In genomic region chr9:130445268-130445983, GRCh38 we compare ENCODE assay signal across 8 cellular contexts. TPM values are rescaled to one million over a fixed set of nuclear protein-coding genes. Genes with fewer than 3 reads are reported as not detected.
DNase-seq lines count a peak whose midpoint lies in the region; ATAC-seq and TF ChIP-seq lines count a peak whose summit lies in the region.

No MANE protein-coding gene starts in this region.

- H3K4me3 Mint-ChIP-seq in Caco-2 (ENCODE audit: unreplicated experiment), result peak overlapping the region; percentile 76
- peak overlapping the region in 8 of 10 donors; percentile 29 to 75 (median 57) for H3K4me3 Mint-ChIP-seq in naive thymus-derived CD8-positive, alpha-beta T cell

- H3K27me3 Mint-ChIP-seq in Caco-2 (ENCODE audit: insufficient read depth, unreplicated experiment), result no peaks in the 10 kb centered on the region
- peaks cover 8 to 64% (median 36%) of the 10 kb centered on the region in 5 donors for H3K27me3 Mint-ChIP-seq in naive thymus-derived CD8-positive, alpha-beta T cell

- BruUV-seq in Caco-2 (replicated peaks; lab: Mats Ljungman, UMichigan), result TSS peak; percentile 40

- intact Hi-C loops in Caco-2 (cut with micrococcal nuclease; ENCODE audit: unreplicated experiment), result no loop called here

- no peaks in the 10 kb centered on the region for H3K27me3 ChIP-seq in Caco-2 (replicated peaks; ENCODE audit: control insufficient read depth, insufficient read depth, low read length)

- H3K27ac Mint-ChIP-seq in Caco-2 (ENCODE audit: unreplicated experiment), result peak overlapping the region; percentile 55
- no peak overlapping the region for H3K27ac Mint-ChIP-seq in naive thymus-derived CD8-positive, alpha-beta T cell

- TF ChIP-seq POLR2A in NB4 (IDR thresholded peaks at IDR 0.05; ENCODE audit: extremely low read depth, insufficient read length), result no peak

- POLR2A ChIA-PET in Caco-2 (lab: Charles Lee), result interaction anchor here (0.6 kb wide), 2 partner anchors 76 to 134 kb away, joined by 4 to 7 read pairs; partner anchors contain the start of gene FUBP3
- POLR2A ChIA-PET in naive thymus-derived CD8-positive, alpha-beta T cell (lab: Charles Lee), result interaction anchor here (0.5 kb wide), 1 partner anchor 8 kb away, joined by 4 read pairs; no protein-coding TSS in a partner anchor

- TF ChIP-seq CTCF in Caco-2 (IDR thresholded peaks at IDR 0.05; ENCODE audit: insufficient read depth in 1 of 2, low read depth in 1 of 2, low read length in 1 of 2, severe bottlenecking in 1 of 2, unreplicated experiment in 1 of 2) (peak in 1 of 2 experiments; percentile 30), NB4 (IDR thresholded peaks at IDR 0.05; ENCODE audit: low read depth, low read length) (no peak), epithelial cell of esophagus (IDR thresholded peaks at IDR 0.05; ENCODE audit: insufficient read depth, low read depth, low read length, missing control alignments) (no peak)

- CTCF ChIA-PET in Caco-2 (lab: Charles Lee), result interaction anchor here (0.6 to 1.4 kb wide), 2 partner anchors 15 to 69 kb away, joined by 3 to 7 read pairs; no protein-coding TSS in a partner anchor

- no peaks in the 10 kb centered on the region for H3K36me3 ChIP-seq in Caco-2 (ENCODE audit: control insufficient read depth, insufficient read depth, low read length)

- no peaks in the 10 kb centered on the region; the same call in none of the 2 replicates for H3K9me3 ChIP-seq in Caco-2

- H3K4me1 ChIP-seq in Caco-2, result peaks cover 37% of the 10 kb centered on the region

- H3K4me3 ChIP-seq in Caco-2 (ENCODE audit: low read depth, low read length), result peak overlapping the region; percentile 74
- peak overlapping the region; percentile 83 for H3K4me3 ChIP-seq in NB4 (ENCODE audit: low read depth, low read length)
- H3K4me3 ChIP-seq in epithelial cell of esophagus (ENCODE audit: low read length), result peak overlapping the region; percentile 55

- ATAC-seq in naive thymus-derived CD8-positive, alpha-beta T cell, result no peak
- ATAC-seq in HG02798 (IDR thresholded peaks at IDR 0.05; ENCODE audit: poor library complexity, unreplicated experiment), result no peak

- DNase-seq in Caco-2 (peak; percentile 65 to 66), NB4 (ENCODE audit: low read depth) (peak; percentile 90), epithelial cell of esophagus (ENCODE audit: low read depth) (peak; percentile 60), NCI-H1930 (lab: John Stamatoyannopoulos, UW) (no peak), epidermal melanocyte (ENCODE audit: insufficient read length, low spot score) (no peak)
- no peak for DNase-seq in naive thymus-derived CD8-positive, alpha-beta T cell
- DNase-seq in stimulated activated CD4-positive, alpha-beta T cell treated with anti-CD3 and anti-CD28 coated beads, Interleukin-1b, Interleukin-23, amount 100 ng/mL, for 48 hours, result no peak

- peaks cover 13% of the 10 kb centered on the region for H3K9me3 Mint-ChIP-seq in Caco-2 (ENCODE audit: unreplicated experiment)
- peaks cover 0 to 18% (median 12%) of the 10 kb centered on the region in 9 donors for H3K9me3 Mint-ChIP-seq in naive thymus-derived CD8-positive, alpha-beta T cell

- peaks cover 27% of the 10 kb centered on the region for H3K4me1 Mint-ChIP-seq in Caco-2 (ENCODE audit: low read depth, unreplicated experiment)
- H3K4me1 Mint-ChIP-seq in naive thymus-derived CD8-positive, alpha-beta T cell, result peaks cover 0 to 2% (median 2%) of the 10 kb centered on the region in 4 donors

- peaks cover 5% of the 10 kb centered on the region for H3K36me3 Mint-ChIP-seq in Caco-2 (ENCODE audit: insufficient read depth, unreplicated experiment)
- peaks cover 0 to 15% (median 10%) of the 10 kb centered on the region in 3 donors for H3K36me3 Mint-ChIP-seq in naive thymus-derived CD8-positive, alpha-beta T cell

RNA-seq across cellular contexts. Expression of gene ASS1, which starts 0.7 kb away (rescaled TPM):
- 76.9 and 118 TPM in 2 replicates for total RNA-seq in Caco-2 (2022)
- total RNA-seq in naive thymus-derived CD8-positive, alpha-beta T cell, result not detected
- polyA plus RNA-seq in naive thymus-derived CD8-positive, alpha-beta T cell, result not detected

Comparison
In these comparisons a context has a peak if more than half of its experiments do, and no peak if none do; other contexts are left out.
1. DNase-seq: peak in Caco-2 (2 of 2), NB4 (single experiment) and epithelial cell of esophagus (single experiment); none in naive thymus-derived CD8-positive, alpha-beta T cell (0 of 10), NCI-H1930 (0 of 2), stimulated activated CD4-positive, alpha-beta T cell treated with anti-CD3 and anti-CD28 coated beads, Interleukin-1b, Interleukin-23, amount 100 ng/mL, for 48 hours (single experiment) and epidermal melanocyte (single experiment).
2. RNA of gene ASS1, which starts 0.7 kb away (total RNA-seq): 76.9 to 118 TPM in Caco-2; not detected in naive thymus-derived CD8-positive, alpha-beta T cell; every median in the first group is over 10 times any median in the second.
3. Peak in every context shown above with its lines, with median percentiles within 50 percentile points of each other: H3K4me3 ChIP-seq.